In the genomic region with DNA sequence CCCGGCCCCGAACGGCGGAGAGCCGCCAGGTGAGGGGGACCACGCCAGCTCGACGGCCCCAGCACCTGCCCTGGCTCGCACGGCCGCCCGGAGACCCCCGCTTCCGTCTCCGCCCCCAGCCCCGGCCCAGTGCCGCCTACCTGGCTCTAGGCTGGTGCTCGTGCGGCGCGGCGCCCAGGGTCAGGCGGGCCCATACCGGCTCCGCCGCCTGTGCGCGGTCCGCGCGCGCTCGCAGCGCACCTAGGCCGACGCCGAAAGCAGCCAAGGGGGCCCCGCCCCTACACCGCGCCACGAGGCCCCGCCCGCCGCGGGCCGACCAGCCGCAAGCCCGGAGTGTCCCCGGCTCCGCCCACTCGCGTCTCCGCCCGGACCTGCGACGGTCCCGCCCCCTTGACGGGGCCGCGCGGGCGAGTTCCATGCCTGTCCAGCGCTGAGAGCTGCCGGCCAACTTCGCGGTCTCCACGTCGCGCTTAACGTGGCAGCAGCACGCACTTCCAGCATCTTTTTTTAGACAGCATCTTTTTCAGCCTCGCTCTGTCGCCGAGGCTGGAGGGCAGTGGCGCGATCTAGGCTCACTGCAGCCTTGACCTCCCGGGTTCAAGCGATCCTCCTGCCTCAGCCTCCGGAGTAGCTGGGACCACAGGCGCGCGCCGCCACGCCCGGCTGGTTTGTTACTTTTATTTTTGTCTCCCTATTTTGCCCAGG, we compare ENCODE assay signal across 8 cellular contexts. TPM values are rescaled to one million over a fixed set of nuclear protein-coding genes. Genes with fewer than 3 reads are reported as not detected.
DNase-seq lines count a peak whose midpoint lies in the region; ATAC-seq and TF ChIP-seq lines count a peak whose summit lies in the region.

A gene with protein sequence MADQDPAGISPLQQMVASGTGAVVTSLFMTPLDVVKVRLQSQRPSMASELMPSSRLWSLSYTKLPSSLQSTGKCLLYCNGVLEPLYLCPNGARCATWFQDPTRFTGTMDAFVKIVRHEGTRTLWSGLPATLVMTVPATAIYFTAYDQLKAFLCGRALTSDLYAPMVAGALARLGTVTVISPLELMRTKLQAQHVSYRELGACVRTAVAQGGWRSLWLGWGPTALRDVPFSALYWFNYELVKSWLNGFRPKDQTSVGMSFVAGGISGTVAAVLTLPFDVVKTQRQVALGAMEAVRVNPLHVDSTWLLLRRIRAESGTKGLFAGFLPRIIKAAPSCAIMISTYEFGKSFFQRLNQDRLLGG (minus strand): TSS at position 253 of the 705 bp plus-strand sequence. CDS start 1,261 bp downstream, outside the sequence.

- H3K4me3 ChIP-seq in right atrium auricular region, result peak within 1 kb of the TSS; percentile 90 to 97
- peak within 1 kb of the TSS; percentile 85 to 93 for H3K4me3 ChIP-seq in uterus

- peak; percentile 55 for DNase-seq in NCI-H1694 treated with DMSO at 0.1 percent for 48 hours (lab: John Stamatoyannopoulos, UW)
- peak; percentile 42 to 96 (median 89) for DNase-seq in anterior cingulate cortex (lab: John Stamatoyannopoulos, UW)
- DNase-seq in right atrium auricular region (ENCODE audit: low spot score), result peak; percentile 94
- peak; percentile 89 for DNase-seq in putamen (ENCODE audit: low spot score)
- peak; percentile 91 to 96 for DNase-seq in uterus

- ATAC-seq in GM18499 (IDR thresholded peaks at IDR 0.05; ENCODE audit: insufficient read depth, unreplicated experiment) (peak; percentile 36), HG02885 (IDR thresholded peaks at IDR 0.05; ENCODE audit: poor library complexity, unreplicated experiment) (peak; percentile 68)

- TF ChIP-seq POLR2A in uterus (IDR thresholded peaks at IDR 0.05), result peak in 1 of 2 donors; percentile 82

- H3K4me1 ChIP-seq in right atrium auricular region, result peaks cover 0 to 29% of the 10 kb centered on the region in 2 donors
- peaks cover 0 to 8% of the 10 kb centered on the region in 2 donors for H3K4me1 ChIP-seq in uterus

- peak within 1 kb of the TSS; percentile 92 to 99 for H3K27ac ChIP-seq in right atrium auricular region
- peak within 1 kb of the TSS; percentile 92 to 95 for H3K27ac ChIP-seq in uterus

- H3K36me3 ChIP-seq in right atrium auricular region, result peaks cover 22% of the 10 kb centered on the region
- H3K36me3 ChIP-seq in uterus, result no peaks in the 10 kb centered on the region

- TF ChIP-seq CTCF in right atrium auricular region (IDR thresholded peaks at IDR 0.05) (peak in 1 of 2 donors; percentile 4), uterus (IDR thresholded peaks at IDR 0.05) (peak in 2 of 4 experiments; percentile 15 to 59)

- H3K9me3 ChIP-seq in right atrium auricular region (no peaks in the 10 kb centered on the region), uterus (no peaks in the 10 kb centered on the region)

- intact Hi-C loops in T-helper 2 cell treated with Interferon-gamma antibody and Interleukin-4, amounts not matched to agents 100 ng/mL and 5 ng/mL, for 36 hours (cut with micrococcal nuclease), result loop anchor here (1.0 to 5.0 kb wide), 6 partner anchors 16 to 1647 kb away; partner anchors contain the start of genes HROB, LSM12, PLEKHH3 and RUNDC3A
- intact Hi-C loops in uterus (cut with DNase I; ENCODE audit: low total_unique reads), result no loop called here

- H3K27me3 ChIP-seq in right atrium auricular region (no peaks in the 10 kb centered on the region), uterus (no peaks in the 10 kb centered on the region)

RNA-seq across cellular contexts. Expression of the gene that starts here (rescaled TPM):
- 110 TPM in 2 replicates for total RNA-seq in T-helper 2 cell treated with Interferon-gamma antibody and Interleukin-4, amounts not matched to agents 100 ng/mL and 5 ng/mL, for 36 hours
- total RNA-seq in right atrium auricular region, result 10 to 100 TPM; 60.4 to 83.3 TPM
- 10 to 100 TPM; 41.9 to 77.6 (median 50.7) TPM for total RNA-seq in uterus

Comparison
In these comparisons a context has a peak if more than half of its experiments do, and no peak if none do; other contexts are left out.
1. Peak in every context shown above with its lines: DNase-seq, ATAC-seq, H3K4me3 ChIP-seq and H3K27ac ChIP-seq.